Comparison of ENCODE assay signal across 1 cellular context in genomic region chr17:41864837-41865595, GRCh38.
TF ChIP-seq lines count a peak whose summit lies in the region.

A gene with protein sequence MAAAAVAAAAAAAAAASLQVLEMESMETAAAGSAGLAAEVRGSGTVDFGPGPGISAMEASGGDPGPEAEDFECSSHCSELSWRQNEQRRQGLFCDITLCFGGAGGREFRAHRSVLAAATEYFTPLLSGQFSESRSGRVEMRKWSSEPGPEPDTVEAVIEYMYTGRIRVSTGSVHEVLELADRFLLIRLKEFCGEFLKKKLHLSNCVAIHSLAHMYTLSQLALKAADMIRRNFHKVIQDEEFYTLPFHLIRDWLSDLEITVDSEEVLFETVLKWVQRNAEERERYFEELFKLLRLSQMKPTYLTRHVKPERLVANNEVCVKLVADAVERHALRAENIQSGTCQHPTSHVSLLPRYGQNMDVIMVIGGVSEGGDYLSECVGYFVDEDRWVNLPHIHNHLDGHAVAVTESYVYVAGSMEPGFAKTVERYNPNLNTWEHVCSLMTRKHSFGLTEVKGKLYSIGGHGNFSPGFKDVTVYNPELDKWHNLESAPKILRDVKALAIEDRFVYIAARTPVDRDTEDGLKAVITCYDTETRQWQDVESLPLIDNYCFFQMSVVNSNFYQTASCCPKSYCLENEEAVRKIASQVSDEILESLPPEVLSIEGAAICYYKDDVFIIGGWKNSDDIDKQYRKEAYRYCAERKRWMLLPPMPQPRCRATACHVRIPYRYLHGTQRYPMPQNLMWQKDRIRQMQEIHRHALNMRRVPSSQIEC (minus strand): TSS chr17:41865423. CDS start chr17:41865370, 53 bp downstream.

TF ChIP-seq in K562, 482 proteins besides CTCF, POLR2A, EP300 and RAD21 (continued from another document and continues in another):
- TF ChIP-seq DNMT1 (IDR thresholded peaks at IDR 0.05) (no peak), ZNF395 (CRISPR knock-in tag; IDR thresholded peaks at IDR 0.05) (no peak), ATF7 (IDR thresholded peaks at IDR 0.05) (peak; percentile 63; the same call in 1 of the 2 replicates), NCOA6 (IDR thresholded peaks at IDR 0.05) (no peak), SREBF2 (CRISPR knock-in tag; IDR thresholded peaks at IDR 0.05) (no peak), ZFP1 (CRISPR knock-in tag; IDR thresholded peaks at IDR 0.05) (no peak), CHCHD3 (CRISPR knock-in tag; IDR thresholded peaks at IDR 0.05) (no peak), ZNF274 (IDR thresholded peaks at IDR 0.05; ENCODE audit: borderline replicate concordance, low read depth, low read length) (no peak), GTF2A2 (tag; IDR thresholded peaks at IDR 0.05) (no peak), ELF1 (tag; IDR thresholded peaks at IDR 0.05) (no peak), FIP1L1 (IDR thresholded peaks at IDR 0.05; ENCODE audit: low read depth, low read length, poor library complexity, severe bottlenecking) (peak; percentile 56), PHF8 (IDR thresholded peaks at IDR 0.05; ENCODE audit: borderline replicate concordance, low read length) (peak; percentile 82; the same call in 1 of the 2 replicates), TRIM28 (IDR thresholded peaks at IDR 0.05) (no peak), PHB (CRISPR knock-in tag; IDR thresholded peaks at IDR 0.05) (0 out of 2 replicates have a peak, but pooled peaks have one; percentile 37), JUND (IDR thresholded peaks at IDR 0.05; ENCODE audit: borderline replicate concordance, low read depth, low read length) (no peak), JUND (tag; IDR thresholded peaks at IDR 0.05; ENCODE audit: borderline replicate concordance, low read depth, low read length) (no peak; the same call in 2 of the 3 replicates), MAFG (tag; conservative IDR thresholded peaks at IDR 0.05) (no peak), RBM39 (optimal IDR thresholded peaks at IDR 0.05; ENCODE audit: low read depth, low read length) (no peak), MITF (IDR thresholded peaks at IDR 0.05) (no peak), SOX6 (IDR thresholded peaks at IDR 0.05) (0 out of 2 replicates have a peak, but pooled peaks have one; percentile 25), ZNF584 (CRISPR knock-in tag; IDR thresholded peaks at IDR 0.05; ENCODE audit: low read depth) (no peak), CHD2 (IDR thresholded peaks at IDR 0.05; ENCODE audit: low read depth, low read length) (no peak), PTRF (tag; IDR thresholded peaks at IDR 0.05) (no peak), ELF4 (CRISPR knock-in tag; IDR thresholded peaks at IDR 0.05) (no peak), ZNF12 (CRISPR knock-in tag; IDR thresholded peaks at IDR 0.05) (no peak), PHF21A (IDR thresholded peaks at IDR 0.05; ENCODE audit: borderline replicate concordance, low read depth) (no peak), STAT5B (CRISPR knock-in tag; IDR thresholded peaks at IDR 0.05) (no peak), IRF1 (CRISPR knock-in tag; IDR thresholded peaks at IDR 0.05; ENCODE audit: borderline replicate concordance) (no peak), XRCC5 (IDR thresholded peaks at IDR 0.05; ENCODE audit: low read depth, low read length) (no peak), ZZZ3 (IDR thresholded peaks at IDR 0.05) (no peak), RBM14 (IDR thresholded peaks at IDR 0.05; ENCODE audit: borderline replicate concordance, insufficient read depth, low read depth, low read length) (no peak), MED1 (CRISPR knock-in tag; IDR thresholded peaks at IDR 0.05; ENCODE audit: borderline replicate concordance) (no peak), BRD9 (IDR thresholded peaks at IDR 0.05; ENCODE audit: low read depth, partially characterized antibody) (no peak), MAZ (CRISPR knock-in tag; conservative IDR thresholded peaks at IDR 0.05 in 1 of 2, IDR thresholded peaks at IDR 0.05 in 1 of 2) (no peak; a peak in 2 of 4 replicates), CGGBP1 (CRISPR knock-in tag; IDR thresholded peaks at IDR 0.05) (peak; percentile 85; the same call in 1 of the 2 replicates), NCOR1 (IDR thresholded peaks at IDR 0.05) (no peak), SRF (CRISPR knock-in tag; IDR thresholded peaks at IDR 0.05) (no peak), GMEB1 (CRISPR knock-in tag; IDR thresholded peaks at IDR 0.05) (peak; percentile 76), MYNN (IDR thresholded peaks at IDR 0.05) (no peak), MYNN (CRISPR knock-in tag; IDR thresholded peaks at IDR 0.05) (no peak), ETV5 (CRISPR knock-in tag; IDR thresholded peaks at IDR 0.05; ENCODE audit: low read depth) (no peak), FOXK2 (conservative IDR thresholded peaks at IDR 0.05 in 1 of 2, IDR thresholded peaks at IDR 0.05 in 1 of 2; ENCODE audit: low read depth in 2 of 2) (no peak), HOMEZ (CRISPR knock-in tag; IDR thresholded peaks at IDR 0.05) (no peak), ZNF507 (tag; conservative IDR thresholded peaks at IDR 0.05) (no peak), PRMT5 (CRISPR knock-in tag; IDR thresholded peaks at IDR 0.05) (no peak), GABPB1 (CRISPR knock-in tag; IDR thresholded peaks at IDR 0.05) (peak; percentile 47; the same call in 1 of the 2 replicates)
- TF ChIP-seq, protein P1, sequence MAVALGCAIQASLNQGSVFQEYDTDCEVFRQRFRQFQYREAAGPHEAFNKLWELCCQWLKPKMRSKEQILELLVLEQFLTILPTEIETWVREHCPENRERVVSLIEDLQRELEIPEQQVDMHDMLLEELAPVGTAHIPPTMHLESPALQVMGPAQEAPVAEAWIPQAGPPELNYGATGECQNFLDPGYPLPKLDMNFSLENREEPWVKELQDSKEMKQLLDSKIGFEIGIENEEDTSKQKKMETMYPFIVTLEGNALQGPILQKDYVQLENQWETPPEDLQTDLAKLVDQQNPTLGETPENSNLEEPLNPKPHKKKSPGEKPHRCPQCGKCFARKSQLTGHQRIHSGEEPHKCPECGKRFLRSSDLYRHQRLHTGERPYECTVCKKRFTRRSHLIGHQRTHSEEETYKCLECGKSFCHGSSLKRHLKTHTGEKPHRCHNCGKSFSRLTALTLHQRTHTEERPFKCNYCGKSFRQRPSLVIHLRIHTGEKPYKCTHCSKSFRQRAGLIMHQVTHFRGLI (CRISPR knock-in tag; IDR thresholded peaks at IDR 0.05), result no peak
- TF ChIP-seq, protein P2, sequence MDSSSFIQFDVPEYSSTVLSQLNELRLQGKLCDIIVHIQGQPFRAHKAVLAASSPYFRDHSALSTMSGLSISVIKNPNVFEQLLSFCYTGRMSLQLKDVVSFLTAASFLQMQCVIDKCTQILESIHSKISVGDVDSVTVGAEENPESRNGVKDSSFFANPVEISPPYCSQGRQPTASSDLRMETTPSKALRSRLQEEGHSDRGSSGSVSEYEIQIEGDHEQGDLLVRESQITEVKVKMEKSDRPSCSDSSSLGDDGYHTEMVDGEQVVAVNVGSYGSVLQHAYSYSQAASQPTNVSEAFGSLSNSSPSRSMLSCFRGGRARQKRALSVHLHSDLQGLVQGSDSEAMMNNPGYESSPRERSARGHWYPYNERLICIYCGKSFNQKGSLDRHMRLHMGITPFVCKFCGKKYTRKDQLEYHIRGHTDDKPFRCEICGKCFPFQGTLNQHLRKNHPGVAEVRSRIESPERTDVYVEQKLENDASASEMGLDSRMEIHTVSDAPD (CRISPR knock-in tag; IDR thresholded peaks at IDR 0.05), result no peak
- TF ChIP-seq, protein P3, sequence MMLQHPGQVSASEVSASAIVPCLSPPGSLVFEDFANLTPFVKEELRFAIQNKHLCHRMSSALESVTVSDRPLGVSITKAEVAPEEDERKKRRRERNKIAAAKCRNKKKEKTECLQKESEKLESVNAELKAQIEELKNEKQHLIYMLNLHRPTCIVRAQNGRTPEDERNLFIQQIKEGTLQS (IDR thresholded peaks at IDR 0.05), result no peak
- TF ChIP-seq, protein P3 (CRISPR knock-in tag; conservative IDR thresholded peaks at IDR 0.05), result no peak; the same call in 1 of the 2 replicates
- TF ChIP-seq, protein P4, sequence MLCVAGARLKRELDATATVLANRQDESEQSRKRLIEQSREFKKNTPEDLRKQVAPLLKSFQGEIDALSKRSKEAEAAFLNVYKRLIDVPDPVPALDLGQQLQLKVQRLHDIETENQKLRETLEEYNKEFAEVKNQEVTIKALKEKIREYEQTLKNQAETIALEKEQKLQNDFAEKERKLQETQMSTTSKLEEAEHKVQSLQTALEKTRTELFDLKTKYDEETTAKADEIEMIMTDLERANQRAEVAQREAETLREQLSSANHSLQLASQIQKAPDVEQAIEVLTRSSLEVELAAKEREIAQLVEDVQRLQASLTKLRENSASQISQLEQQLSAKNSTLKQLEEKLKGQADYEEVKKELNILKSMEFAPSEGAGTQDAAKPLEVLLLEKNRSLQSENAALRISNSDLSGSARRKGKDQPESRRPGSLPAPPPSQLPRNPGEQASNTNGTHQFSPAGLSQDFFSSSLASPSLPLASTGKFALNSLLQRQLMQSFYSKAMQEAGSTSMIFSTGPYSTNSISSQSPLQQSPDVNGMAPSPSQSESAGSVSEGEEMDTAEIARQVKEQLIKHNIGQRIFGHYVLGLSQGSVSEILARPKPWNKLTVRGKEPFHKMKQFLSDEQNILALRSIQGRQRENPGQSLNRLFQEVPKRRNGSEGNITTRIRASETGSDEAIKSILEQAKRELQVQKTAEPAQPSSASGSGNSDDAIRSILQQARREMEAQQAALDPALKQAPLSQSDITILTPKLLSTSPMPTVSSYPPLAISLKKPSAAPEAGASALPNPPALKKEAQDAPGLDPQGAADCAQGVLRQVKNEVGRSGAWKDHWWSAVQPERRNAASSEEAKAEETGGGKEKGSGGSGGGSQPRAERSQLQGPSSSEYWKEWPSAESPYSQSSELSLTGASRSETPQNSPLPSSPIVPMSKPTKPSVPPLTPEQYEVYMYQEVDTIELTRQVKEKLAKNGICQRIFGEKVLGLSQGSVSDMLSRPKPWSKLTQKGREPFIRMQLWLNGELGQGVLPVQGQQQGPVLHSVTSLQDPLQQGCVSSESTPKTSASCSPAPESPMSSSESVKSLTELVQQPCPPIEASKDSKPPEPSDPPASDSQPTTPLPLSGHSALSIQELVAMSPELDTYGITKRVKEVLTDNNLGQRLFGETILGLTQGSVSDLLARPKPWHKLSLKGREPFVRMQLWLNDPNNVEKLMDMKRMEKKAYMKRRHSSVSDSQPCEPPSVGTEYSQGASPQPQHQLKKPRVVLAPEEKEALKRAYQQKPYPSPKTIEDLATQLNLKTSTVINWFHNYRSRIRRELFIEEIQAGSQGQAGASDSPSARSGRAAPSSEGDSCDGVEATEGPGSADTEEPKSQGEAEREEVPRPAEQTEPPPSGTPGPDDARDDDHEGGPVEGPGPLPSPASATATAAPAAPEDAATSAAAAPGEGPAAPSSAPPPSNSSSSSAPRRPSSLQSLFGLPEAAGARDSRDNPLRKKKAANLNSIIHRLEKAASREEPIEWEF (CRISPR knock-in tag; IDR thresholded peaks at IDR 0.05), result no peak
